In genomic region chr3:62835594-62836236, GRCh38 we compare ENCODE assay signal across 13 cellular contexts.
A peak's percentile ranks its signal among the peaks of the same experiment; 100 is the strongest.
DNase-seq lines count a peak whose midpoint lies in the region; ATAC-seq and FAIRE-seq lines count a peak whose summit lies in the region.
"Had no signal": no experiment of that assay in that cellular context is flagged by ENCODE, and none has a peak within 500 bp of the region (broad histone marks: within the 10 kb centered on the region; RNA-seq: fewer than 3 reads in every experiment).

No MANE protein-coding gene starts in this region.

- ATAC-seq in GM18868 (IDR thresholded peaks at IDR 0.05; ENCODE audit: unreplicated experiment), result peak; percentile 52
- peak; percentile 81 for ATAC-seq in GM21528 (IDR thresholded peaks at IDR 0.05; ENCODE audit: low FRiP score, unreplicated experiment)
- ATAC-seq in HG03280 (IDR thresholded peaks at IDR 0.05; ENCODE audit: unreplicated experiment), result peak; percentile 64

- DNase-seq in stimulated activated CD4-positive, alpha-beta T cell treated with anti-CD3 and anti-CD28 coated beads, Interleukin-4, amount 100 ng/mL, for 1 hour, result no peak
- DNase-seq in cortex of kidney (lab: John Stamatoyannopoulos, UW) (no peak), DMS 273 (lab: John Stamatoyannopoulos, UW; ENCODE audit: unreplicated experiment) (no peak)
- no peak for DNase-seq in activated CD8-positive, alpha-beta memory T cell treated with anti-CD3 and anti-CD28 coated beads for 24 hours
- DNase-seq: activated CD4-positive, alpha-beta T cell treated with anti-CD3 and anti-CD28 coated beads, Interleukin-2, amount 10 ng/mL, durations not matched to agents 7 days and 5 days; activated naive CD4-positive, alpha-beta T cell treated with anti-CD3 and anti-CD28 coated beads for 36 hours; CD4-positive, CD25-positive, alpha-beta regulatory T cell; NCI-H510A; nucleus accumbens had no signal

- peak; percentile 69 for FAIRE-seq in islet of Langerhans (lab: Jason Lieb, UNC)
